In the genomic region with DNA sequence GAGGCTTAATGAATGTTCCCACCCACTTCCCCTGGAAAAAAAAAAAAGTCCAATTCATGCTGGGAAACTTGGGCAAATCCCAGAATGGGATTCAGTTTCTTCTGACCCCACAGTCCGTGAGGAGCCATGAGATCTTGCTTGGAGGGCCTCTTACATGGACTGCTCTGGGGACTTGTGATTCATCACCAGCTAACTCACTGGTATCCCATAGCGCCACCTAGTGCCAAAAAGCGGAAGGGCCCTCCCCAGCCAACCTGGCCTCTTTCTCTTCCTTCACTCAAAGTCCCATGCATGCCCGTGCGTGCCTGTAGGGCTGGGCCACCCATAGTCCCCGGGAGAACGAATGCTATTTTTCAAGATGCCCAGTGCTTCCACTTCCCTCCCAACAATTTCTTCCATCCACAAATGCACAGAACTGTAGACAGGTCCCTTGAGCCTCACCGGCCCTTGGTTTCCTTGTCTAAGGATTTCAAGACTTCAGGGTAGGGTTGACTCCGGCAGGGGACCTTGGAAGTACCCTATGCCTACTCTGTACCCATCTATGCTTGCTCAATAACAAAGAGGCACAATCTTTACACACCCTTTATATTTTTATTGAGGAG, we compare ENCODE assay signal across 1 cellular context.
TF ChIP-seq lines count a peak whose summit lies in the region.

No MANE protein-coding gene starts in this region.

TF ChIP-seq in GM12878, 131 proteins besides CTCF, POLR2A, EP300 and RAD21 (continued from another document):
- no peak for TF ChIP-seq ELK1 (IDR thresholded peaks at IDR 0.05; ENCODE audit: low read depth, low read length)
- TF ChIP-seq HDAC6 (IDR thresholded peaks at IDR 0.05; ENCODE audit: unreplicated experiment), result no peak
- no peak for TF ChIP-seq NR2C1 (IDR thresholded peaks at IDR 0.05)
- no peak for TF ChIP-seq ZNF687 (IDR thresholded peaks at IDR 0.05)
- TF ChIP-seq SMAD1 (IDR thresholded peaks at IDR 0.05; ENCODE audit: low read depth, partially characterized antibody), result no peak
- TF ChIP-seq DPF2 (IDR thresholded peaks at IDR 0.05), result no peak
- no peak for TF ChIP-seq SMAD5 (IDR thresholded peaks at IDR 0.05; ENCODE audit: low read depth)
- TF ChIP-seq FOS (IDR thresholded peaks at IDR 0.05; ENCODE audit: borderline replicate concordance, extremely low read depth, insufficient read length), result no peak
- no peak for TF ChIP-seq TCF3 (IDR thresholded peaks at IDR 0.05; ENCODE audit: borderline replicate concordance, insufficient read depth, low read depth, low read length)
- no peak for TF ChIP-seq CHD1 (IDR thresholded peaks at IDR 0.05; ENCODE audit: low read depth, low read length)
- TF ChIP-seq, protein P1, sequence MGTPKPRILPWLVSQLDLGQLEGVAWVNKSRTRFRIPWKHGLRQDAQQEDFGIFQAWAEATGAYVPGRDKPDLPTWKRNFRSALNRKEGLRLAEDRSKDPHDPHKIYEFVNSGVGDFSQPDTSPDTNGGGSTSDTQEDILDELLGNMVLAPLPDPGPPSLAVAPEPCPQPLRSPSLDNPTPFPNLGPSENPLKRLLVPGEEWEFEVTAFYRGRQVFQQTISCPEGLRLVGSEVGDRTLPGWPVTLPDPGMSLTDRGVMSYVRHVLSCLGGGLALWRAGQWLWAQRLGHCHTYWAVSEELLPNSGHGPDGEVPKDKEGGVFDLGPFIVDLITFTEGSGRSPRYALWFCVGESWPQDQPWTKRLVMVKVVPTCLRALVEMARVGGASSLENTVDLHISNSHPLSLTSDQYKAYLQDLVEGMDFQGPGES (IDR thresholded peaks at IDR 0.05), result no peak
- peak; percentile 55; the same call in 1 of the 2 replicates for TF ChIP-seq YY1 (IDR thresholded peaks at IDR 0.05; ENCODE audit: low read depth, low read length)
- no peak for TF ChIP-seq IKZF2 (IDR thresholded peaks at IDR 0.05)
- TF ChIP-seq PKNOX1 (IDR thresholded peaks at IDR 0.05), result 0 out of 2 replicates have a peak, but pooled peaks have one; percentile 16
- TF ChIP-seq SMC3 (IDR thresholded peaks at IDR 0.05; ENCODE audit: borderline replicate concordance, low read length), result peak; percentile 78
- TF ChIP-seq SPI1 (IDR thresholded peaks at IDR 0.05; ENCODE audit: borderline replicate concordance, insufficient read depth, low read depth, low read length), result peak; percentile 52; the same call in 1 of the 2 replicates
- TF ChIP-seq ZNF384 (IDR thresholded peaks at IDR 0.05; ENCODE audit: borderline replicate concordance, low read depth, low read length), result no peak
- no peak for TF ChIP-seq NFIC (IDR thresholded peaks at IDR 0.05; ENCODE audit: low read depth, low read length)
- TF ChIP-seq, protein P2, sequence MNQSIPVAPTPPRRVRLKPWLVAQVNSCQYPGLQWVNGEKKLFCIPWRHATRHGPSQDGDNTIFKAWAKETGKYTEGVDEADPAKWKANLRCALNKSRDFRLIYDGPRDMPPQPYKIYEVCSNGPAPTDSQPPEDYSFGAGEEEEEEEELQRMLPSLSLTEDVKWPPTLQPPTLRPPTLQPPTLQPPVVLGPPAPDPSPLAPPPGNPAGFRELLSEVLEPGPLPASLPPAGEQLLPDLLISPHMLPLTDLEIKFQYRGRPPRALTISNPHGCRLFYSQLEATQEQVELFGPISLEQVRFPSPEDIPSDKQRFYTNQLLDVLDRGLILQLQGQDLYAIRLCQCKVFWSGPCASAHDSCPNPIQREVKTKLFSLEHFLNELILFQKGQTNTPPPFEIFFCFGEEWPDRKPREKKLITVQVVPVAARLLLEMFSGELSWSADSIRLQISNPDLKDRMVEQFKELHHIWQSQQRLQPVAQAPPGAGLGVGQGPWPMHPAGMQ (IDR thresholded peaks at IDR 0.05; ENCODE audit: borderline replicate concordance), result no peak
- no peak for TF ChIP-seq MTA3 (IDR thresholded peaks at IDR 0.05; ENCODE audit: borderline replicate concordance, low read length)
- no peak for TF ChIP-seq STAT1 (conservative IDR thresholded peaks at IDR 0.05)
- no peak for TF ChIP-seq MYC (IDR thresholded peaks at IDR 0.05; ENCODE audit: insufficient read depth, insufficient read length, insufficient replicate concordance, low read length, severe bottlenecking)
- TF ChIP-seq HSF1 (IDR thresholded peaks at IDR 0.05; ENCODE audit: low read depth, low read length), result no peak
- TF ChIP-seq MEF2A (IDR thresholded peaks at IDR 0.05; ENCODE audit: insufficient read depth, low read depth, low read length), result no peak
- TF ChIP-seq MAX (IDR thresholded peaks at IDR 0.05; ENCODE audit: low read depth, low read length), result no peak
- no peak for TF ChIP-seq RB1 (IDR thresholded peaks at IDR 0.05; ENCODE audit: borderline replicate concordance)
TF ChIP-seq in GM12878: peak in this region for 4.
